ENCODE assay signal across 8 cellular contexts in genomic region chr19:48169585-48169973, GRCh38. TPM values are rescaled to one million over a fixed set of nuclear protein-coding genes. Genes with fewer than 3 reads are reported as not detected.
DNase-seq lines count a peak whose midpoint lies in the region; ATAC-seq, FAIRE-seq and TF ChIP-seq lines count a peak whose summit lies in the region.

No MANE protein-coding gene starts in this region.

- peak overlapping the region; percentile 93 to 99 (median 98) for H3K4me3 ChIP-seq in H1 (ENCODE audit: extremely low read depth in 1 of 4, insufficient read depth in 2 of 4, low read depth in 3 of 4, low read length in 4 of 4)

- no peak overlapping the region; the same call in 1 of the 2 replicates for H3K27ac ChIP-seq in H1 (ENCODE audit: low read depth, low read length)

- no peak overlapping the region for H2BK20ac ChIP-seq in H1 (ENCODE audit: low read length)

- no peaks in the 10 kb centered on the region for H3K9me3 ChIP-seq in H1 (ENCODE audit: insufficient read depth in 2 of 2, low read depth in 1 of 2, low read length in 1 of 2)

- no peaks in the 10 kb centered on the region for H3K9me3 Mint-ChIP-seq in mesothelial cell of epicardium

- H3K27me3 Mint-ChIP-seq in mesothelial cell of epicardium (ENCODE audit: low read depth): no peaks in the 10 kb centered on the region

- H3K56ac ChIP-seq in H1 (replicated peaks; ENCODE audit: insufficient read length, low read depth, low read length): no peak overlapping the region

- peak overlapping the region; percentile 96 for H3K4me3 Mint-ChIP-seq in mesothelial cell of epicardium

- WGBS in H1 (ENCODE audit: extremely low coverage in 1 of 2, insufficient coverage in 1 of 2, insufficient read length in 1 of 2, insufficient replicate concordance in 2 of 2, low coverage in 1 of 2, low lambda C conversion rate in 2 of 2, missing lambda C conversion rate in 1 of 2), 2 experiments: 17% methylated on average over 1 of the region's 16 CpGs; no CpG with 5 or more reads in 1 of the 2 experiments

- no peak overlapping the region for H2BK15ac ChIP-seq in H1 (ENCODE audit: low read length)

- peaks cover 11% of the 10 kb centered on the region for H3K23me2 ChIP-seq in H1 (ENCODE audit: low read depth, low read length)

- peaks cover 0 to 13% (median 6%) of the 10 kb centered on the region in 4 experiments; a peak in 6 of 7 replicates for H3K4me1 ChIP-seq in H1 (replicated peaks in 1 of 4; ENCODE audit: control insufficient read depth in 3 of 4, insufficient read depth in 4 of 4, low read length in 3 of 4)

- DNase-seq in GM12892 (ENCODE audit: insufficient read length) (peak; percentile 67), NCI-H774 (lab: John Stamatoyannopoulos, UW) (peak; percentile 80), H1 (ENCODE audit: low read depth in 1 of 2, low spot score in 2 of 2) (peak; percentile 77 to 97), mesothelial cell of epicardium (ENCODE audit: low spot score in 2 of 2, unreplicated experiment in 2 of 2) (peak; percentile 81 to 87)
- peak; percentile 62 to 96 (median 84) for DNase-seq in activated CD8-positive, alpha-beta memory T cell treated with anti-CD3 and anti-CD28 coated beads for 48 hours (ENCODE audit: low read depth in 2 of 3, low spot score in 2 of 3)
- DNase-seq in stimulated activated CD8-positive, alpha-beta memory T cell treated with anti-CD3 and anti-CD28 coated beads, Interleukin-2, amount 100 ng/mL, for 1 hour (ENCODE audit: low read depth in 2 of 2): peak; percentile 86 to 91

- peaks cover 6 to 43% of the 10 kb centered on the region in 2 experiments for H3K79me2 ChIP-seq in H1 (ENCODE audit: control insufficient read depth in 1 of 2, insufficient read depth in 2 of 2, low read length in 2 of 2)

- no peak overlapping the region for H4K5ac ChIP-seq in H1 (ENCODE audit: insufficient read length, low read depth, low read length)

- TF ChIP-seq RAD21 in H1 (IDR thresholded peaks at IDR 0.05 in 1 of 2, conservative IDR thresholded peaks at IDR 0.05 in 1 of 2; ENCODE audit: low read depth in 2 of 2, low read length in 2 of 2): 0 out of 4 replicates have a peak, but pooled peaks of 1 of the 2 experiments have one; percentile 7

- CTCF ChIA-PET in H1 (lab: Charles Lee; ENCODE audit: partially characterized antibody): interaction anchor here (0.6 to 1.3 kb wide), 2 partner anchors 46 to 61 kb away, joined by 3 read pairs; no protein-coding TSS in a partner anchor

- peak overlapping the region; percentile 98; the same call in 1 of the 2 replicates for H2BK5ac ChIP-seq in H1 (ENCODE audit: low read depth, low read length)

- H3K4me2 ChIP-seq in H1 (ENCODE audit: insufficient read depth in 1 of 2, low read depth in 2 of 2, low read length in 2 of 2): peak overlapping the region; percentile 94 to 96

- peaks cover 14% of the 10 kb centered on the region for H3K36me3 Mint-ChIP-seq in mesothelial cell of epicardium

- H3K14ac ChIP-seq in H1 (ENCODE audit: insufficient read length): no peak overlapping the region

- H3K27ac Mint-ChIP-seq in mesothelial cell of epicardium: peak overlapping the region; percentile 96

- POLR2A ChIA-PET in H1 (lab: Charles Lee; ENCODE audit: partially characterized antibody): no interaction called here

- no peak for TF ChIP-seq EP300 in H1 (IDR thresholded peaks at IDR 0.05; ENCODE audit: borderline replicate concordance in 1 of 2, low read depth in 2 of 2, low read length in 2 of 2)

- peak; percentile 3 for ATAC-seq in HG03460 (IDR thresholded peaks at IDR 0.05; ENCODE audit: unreplicated experiment)
- no peak for ATAC-seq in HG03175 (IDR thresholded peaks at IDR 0.05; ENCODE audit: unreplicated experiment)

- no peak overlapping the region for H3K23ac ChIP-seq in H1 (ENCODE audit: insufficient read length)

- peaks cover 2 to 6% of the 10 kb centered on the region in 2 experiments for H4K20me1 ChIP-seq in H1 (replicated peaks in 1 of 2; ENCODE audit: control insufficient read depth in 1 of 2, insufficient read depth in 2 of 2, low read length in 2 of 2)

- no peak overlapping the region for H4K8ac ChIP-seq in H1 (ENCODE audit: extremely low read depth, insufficient read depth, low read length)

- no peaks in the 10 kb centered on the region for H3K27me3 ChIP-seq in H1 (replicated peaks in 1 of 4; ENCODE audit: control insufficient read depth in 3 of 4, extremely low read depth in 1 of 4, insufficient read depth in 3 of 4, low read length in 3 of 4)

- no peak overlapping the region for H3K4ac ChIP-seq in H1 (replicated peaks; ENCODE audit: insufficient read length, low read depth, low read length)

- H2BK120ac ChIP-seq in H1 (replicated peaks; ENCODE audit: low read depth, low read length): no peak overlapping the region

- peak overlapping the region in 3 of 4 experiments; percentile 83 to 95 (median 95); a peak in 6 of 7 replicates for H3K9ac ChIP-seq in H1 (replicated peaks in 1 of 4; ENCODE audit: extremely low read depth in 1 of 4, low read depth in 3 of 4, low read length in 3 of 4)

- no peak overlapping the region for H4K91ac ChIP-seq in H1 (replicated peaks; ENCODE audit: insufficient read length, low read length)

- TF ChIP-seq CTCF in H1 (IDR thresholded peaks at IDR 0.05; ENCODE audit: control extremely low read depth in 1 of 3, insufficient read depth in 1 of 3, low read depth in 1 of 3, low read length in 3 of 3) (no peak), mesothelial cell of epicardium (IDR thresholded peaks at IDR 0.05; ENCODE audit: unreplicated experiment) (no peak)

- H2BK12ac ChIP-seq in H1 (ENCODE audit: low read depth, low read length): no peak overlapping the region

- peaks cover 18% of the 10 kb centered on the region for H3K4me1 Mint-ChIP-seq in mesothelial cell of epicardium

- H3K18ac ChIP-seq in H1 (ENCODE audit: extremely low read depth, low read length): peak overlapping the region; percentile 78; the same call in 1 of the 2 replicates

- H2AFZ ChIP-seq in H1 (ENCODE audit: low read length): no peak overlapping the region

- H2AK5ac ChIP-seq in H1 (ENCODE audit: low read depth, low read length): no peak overlapping the region

- TF ChIP-seq POLR2A in GM12892 (IDR thresholded peaks at IDR 0.05; ENCODE audit: low read depth, low read length): no peak
- TF ChIP-seq POLR2A in H1 (IDR thresholded peaks at IDR 0.05; ENCODE audit: control extremely low read depth in 1 of 2, low read depth in 2 of 2, low read length in 2 of 2): no peak

- H3K79me1 ChIP-seq in H1 (ENCODE audit: low read depth, low read length): peaks cover 6% of the 10 kb centered on the region; the same call in 1 of the 2 replicates

- peaks cover 4 to 25% (median 14%) of the 10 kb centered on the region in 4 experiments for H3K36me3 ChIP-seq in H1 (ENCODE audit: control insufficient read depth in 2 of 4, insufficient read depth in 4 of 4, low read length in 3 of 4)

- FAIRE-seq in GM12892 (lab: Jason Lieb, UNC) (no peak), H1 (lab: Jason Lieb, UNC) (no peak)

TF ChIP-seq in H1, 55 proteins besides CTCF, POLR2A, EP300 and RAD21:
- TF ChIP-seq SP1 (IDR thresholded peaks at IDR 0.05; ENCODE audit: low read depth, low read length) (0 out of 2 replicates have a peak, but pooled peaks have one; percentile 34), TBP (IDR thresholded peaks at IDR 0.05; ENCODE audit: low read depth, low read length) (0 out of 2 replicates have a peak, but pooled peaks have one; percentile 4), CBX8 (IDR thresholded peaks at IDR 0.05; ENCODE audit: borderline replicate concordance, low read depth, low read length) (no peak), KDM5A (IDR thresholded peaks at IDR 0.05; ENCODE audit: low read length) (no peak), EGR1 (IDR thresholded peaks at IDR 0.05; ENCODE audit: borderline replicate concordance, low read depth, low read length) (0 out of 2 replicates have a peak, but pooled peaks have one; percentile 43), POLR2AphosphoS5 (IDR thresholded peaks at IDR 0.05; ENCODE audit: low read depth, low read length) (0 out of 2 replicates have a peak, but pooled peaks have one; percentile 6)

RNA-seq across cellular contexts. Expression of gene LIG1, which starts 0.6 kb away (rescaled TPM):
- polyA plus RNA-seq in GM12892 (2012; ENCODE audit: missing spikeins): 67.7 TPM
- total RNA-seq in H1 (2021; fragmentation: NEBNext Ultra II Directional; extraction: Animal tissue kit (Norgen Biotek cat#: 25700)): 97.7 and 113 TPM in 2 replicates
- 67.6 and 87.0 TPM in 2 replicates for polyA plus RNA-seq in H1 (2011; rRNA removed)
- 85.8 TPM for polyA plus RNA-seq in H1 (2011; cell fraction: cytosol; rRNA removed)
- polyA plus RNA-seq in H1 (2011; cell fraction: nucleus; rRNA removed): 170 TPM
- polyA plus RNA-seq in H1 (2012, experiment 1 of 2): 106 to 137 TPM (median 132 TPM) in 4 replicates
- polyA plus RNA-seq in H1 (2012, experiment 2 of 2): 85.8 TPM
- 52.5 TPM for polyA plus RNA-seq in H1 (2013, experiment 1 of 2)
- 48.0 TPM for polyA plus RNA-seq in H1 (2013, experiment 2 of 2)
- 74.5 and 96.5 TPM in 2 replicates for polyA minus RNA-seq in H1 (2011; rRNA and poly(A)+ RNA removed)
- 58.7 TPM for polyA minus RNA-seq in H1 (2011; cell fraction: cytosol; rRNA and poly(A)+ RNA removed)
- 44.9 TPM for polyA minus RNA-seq in H1 (2011; cell fraction: nucleus; rRNA and poly(A)+ RNA removed)
- 62.6 to 72.8 TPM (median 66.5 TPM) in 3 replicates for total RNA-seq in mesothelial cell of epicardium

RNA-seq across cellular contexts. Expression of gene ZSWIM9, which starts 0.9 kb away (rescaled TPM):
- 3.6 TPM for polyA plus RNA-seq in GM12892 (2012; ENCODE audit: missing spikeins)
- total RNA-seq in H1 (2021; fragmentation: NEBNext Ultra II Directional; extraction: Animal tissue kit (Norgen Biotek cat#: 25700)): 10.1 and 10.4 TPM in 2 replicates
- polyA plus RNA-seq in H1 (2011; rRNA removed): 1.5 and 3.8 TPM in 2 replicates
- polyA plus RNA-seq in H1 (2011; cell fraction: cytosol; rRNA removed): 2.7 TPM
- polyA plus RNA-seq in H1 (2011; cell fraction: nucleus; rRNA removed): 3.6 TPM
- 13.6 to 16.6 TPM (median 13.9 TPM) in 4 replicates for polyA plus RNA-seq in H1 (2012, experiment 1 of 2)
- polyA plus RNA-seq in H1 (2012, experiment 2 of 2): 4.9 TPM
- polyA plus RNA-seq in H1 (2013, experiment 1 of 2): 3.7 TPM
- 3.5 TPM for polyA plus RNA-seq in H1 (2013, experiment 2 of 2)
- 0.17 and 0.66 TPM in 2 replicates for polyA minus RNA-seq in H1 (2011; rRNA and poly(A)+ RNA removed)
- polyA minus RNA-seq in H1 (2011; cell fraction: cytosol; rRNA and poly(A)+ RNA removed): 4.8 TPM
- 4.1 TPM for polyA minus RNA-seq in H1 (2011; cell fraction: nucleus; rRNA and poly(A)+ RNA removed)
- total RNA-seq in mesothelial cell of epicardium: 9.3 to 11.7 TPM (median 10.2 TPM) in 3 replicates

RNA-seq across cellular contexts. Expression of gene PLA2G4C, which starts 59.0 kb away (rescaled TPM):
- 22.0 TPM for polyA plus RNA-seq in GM12892 (2012; ENCODE audit: missing spikeins)
- total RNA-seq in H1 (2021; fragmentation: NEBNext Ultra II Directional; extraction: Animal tissue kit (Norgen Biotek cat#: 25700)): 14.9 and 17.5 TPM in 2 replicates
- polyA plus RNA-seq in H1 (2011; rRNA removed): 14.9 and 20.5 TPM in 2 replicates
- polyA plus RNA-seq in H1 (2011; cell fraction: cytosol; rRNA removed): 12.4 TPM
- polyA plus RNA-seq in H1 (2011; cell fraction: nucleus; rRNA removed): 13.4 TPM
- 12.4 to 28.2 TPM (median 20.5 TPM) in 4 replicates for polyA plus RNA-seq in H1 (2012, experiment 1 of 2)
- 7.7 TPM for polyA plus RNA-seq in H1 (2012, experiment 2 of 2)
- polyA plus RNA-seq in H1 (2013, experiment 1 of 2): 25.5 TPM
- 24.1 TPM for polyA plus RNA-seq in H1 (2013, experiment 2 of 2)
- 18.6 and 21.5 TPM in 2 replicates for polyA minus RNA-seq in H1 (2011; rRNA and poly(A)+ RNA removed)
- 14.1 TPM for polyA minus RNA-seq in H1 (2011; cell fraction: cytosol; rRNA and poly(A)+ RNA removed)
- 7.5 TPM for polyA minus RNA-seq in H1 (2011; cell fraction: nucleus; rRNA and poly(A)+ RNA removed)
- 1.6 to 2.5 TPM (median 2.0 TPM) in 3 replicates for total RNA-seq in mesothelial cell of epicardium
